In the genomic region with DNA sequence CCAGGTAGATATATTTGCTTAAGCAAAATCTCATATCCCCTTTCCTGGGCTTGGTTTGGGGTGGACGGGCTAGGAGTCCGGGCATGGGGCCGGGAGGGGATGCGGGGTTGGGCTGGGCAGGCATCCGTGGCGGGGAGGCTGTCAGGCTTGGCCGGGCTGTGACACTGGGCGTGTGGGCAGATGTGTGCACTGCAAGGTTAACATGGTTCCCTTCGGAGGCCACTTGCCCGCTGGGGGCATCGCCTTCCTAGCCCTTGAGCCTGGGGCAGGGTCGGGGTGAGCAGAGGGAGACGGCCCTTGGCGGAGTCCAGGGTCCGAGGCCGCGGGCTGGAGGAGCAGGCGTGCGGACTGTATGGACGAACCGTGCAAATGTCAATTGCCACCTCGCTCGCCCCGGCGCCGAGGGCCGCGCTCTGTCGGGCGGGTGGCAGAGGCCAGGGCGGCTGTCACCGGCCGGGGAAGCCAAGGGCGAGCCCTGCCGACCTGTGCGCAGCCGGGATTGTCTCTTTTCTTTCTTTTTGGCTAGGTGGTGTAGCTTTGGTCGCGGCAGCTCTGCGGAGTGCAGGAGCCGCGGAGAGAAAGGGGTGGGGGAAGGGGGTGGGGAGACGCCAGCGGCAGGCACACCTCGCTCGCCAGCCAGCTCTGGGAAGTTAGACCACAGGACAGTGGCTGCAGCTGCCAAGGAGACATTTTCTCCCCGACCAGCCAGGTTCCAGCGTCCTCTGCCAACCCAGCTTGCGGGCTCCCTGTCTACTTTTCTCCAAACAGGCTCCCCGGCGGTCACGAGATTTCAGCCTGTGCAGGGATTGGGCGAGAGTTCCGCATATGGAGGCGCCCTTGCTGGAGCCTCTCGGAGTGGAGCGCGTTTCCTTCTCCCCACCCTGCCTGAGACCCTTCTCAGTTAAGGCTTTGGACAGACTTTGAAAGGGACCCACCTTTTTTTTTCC, we compare ENCODE assay signal across 8 cellular contexts. TPM values are rescaled to one million over a fixed set of nuclear protein-coding genes. Genes with fewer than 3 reads are reported as not detected.
DNase-seq lines count a peak whose midpoint lies in the region; ATAC-seq and TF ChIP-seq lines count a peak whose summit lies in the region.

No MANE protein-coding gene starts in this region.

- TF ChIP-seq RAD21 in liver (IDR thresholded peaks at IDR 0.05) = no peak

- peak overlapping the region; percentile 92 for H3K4me3 Mint-ChIP-seq in dendritic cell treated with granulocyte-macrophage colony-stimulating factor and Interleukin-4, amounts not matched to agents 40 ng/mL and 50 ng/mL, for 4 days

- H3K9me3 ChIP-seq in liver (ENCODE audit: control insufficient read depth in 4 of 4, low read length in 3 of 4) = no peaks in the 10 kb centered on the region

- H3K27ac Mint-ChIP-seq in dendritic cell treated with granulocyte-macrophage colony-stimulating factor and Interleukin-4, amounts not matched to agents 40 ng/mL and 50 ng/mL, for 4 days = peak overlapping the region; percentile 99

- H3K27me3 Mint-ChIP-seq in dendritic cell treated with granulocyte-macrophage colony-stimulating factor and Interleukin-4, amounts not matched to agents 40 ng/mL and 50 ng/mL, for 4 days = no peaks in the 10 kb centered on the region

- WGBS in liver = under 1% methylated on average over 58 of the region's 58 CpGs

- peak overlapping the region; percentile 75 to 96 (median 81) for H3K4me3 ChIP-seq in liver (ENCODE audit: low read depth in 1 of 3, low read length in 3 of 3)

- H3K4me1 ChIP-seq in liver (ENCODE audit: control insufficient read depth in 4 of 4, insufficient read depth in 4 of 4, low read length in 3 of 4) = peaks cover 2 to 24% (median 15%) of the 10 kb centered on the region in 4 donors

- TF ChIP-seq CTCF in liver (IDR thresholded peaks at IDR 0.05; ENCODE audit: low read depth, low read length, missing input control) = no peak

- no peaks in the 10 kb centered on the region for H3K9me3 Mint-ChIP-seq in dendritic cell treated with granulocyte-macrophage colony-stimulating factor and Interleukin-4, amounts not matched to agents 40 ng/mL and 50 ng/mL, for 4 days

- H3K27ac ChIP-seq in liver (ENCODE audit: low read depth in 1 of 2, low read length in 2 of 2) = peak overlapping the region; percentile 28 to 99

- DNase-seq in Ammon's horn (ENCODE audit: low spot score) (peak; percentile 90), NCI-H526 treated with DMSO at 0.1 percent for 48 hours (lab: John Stamatoyannopoulos, UW) (peak; percentile 60)
- peak; percentile 57 for DNase-seq in activated CD4-positive, alpha-beta T cell treated with anti-CD3 and anti-CD28 coated beads, Interleukin-2, amount 50 U/mL, for 1 hour
- DNase-seq in stimulated activated CD4-positive, alpha-beta T cell treated with anti-CD3 and anti-CD28 coated beads, Interleukin-4, amount 100 ng/mL, for 1 hour = peak; percentile 62

- peaks cover 46% of the 10 kb centered on the region for H3K36me3 Mint-ChIP-seq in dendritic cell treated with granulocyte-macrophage colony-stimulating factor and Interleukin-4, amounts not matched to agents 40 ng/mL and 50 ng/mL, for 4 days (ENCODE audit: low read depth)

- ATAC-seq in GM19025 (IDR thresholded peaks at IDR 0.05; ENCODE audit: low read depth, unreplicated experiment) = peak; percentile 26
- peak; percentile 41 for ATAC-seq in HG03342 (IDR thresholded peaks at IDR 0.05; ENCODE audit: unreplicated experiment)

- intact Hi-C loops in dendritic cell treated with granulocyte-macrophage colony-stimulating factor and Interleukin-4, amounts not matched to agents 40 ng/mL and 50 ng/mL, for 4 days (cut with micrococcal nuclease) = no loop called here

- peaks cover 26% of the 10 kb centered on the region for H3K4me1 Mint-ChIP-seq in dendritic cell treated with granulocyte-macrophage colony-stimulating factor and Interleukin-4, amounts not matched to agents 40 ng/mL and 50 ng/mL, for 4 days (ENCODE audit: low read depth)

- H3K9ac ChIP-seq in liver (ENCODE audit: low read depth in 1 of 2, low read length in 2 of 2) = peak overlapping the region; percentile 53 to 69

- H3K27me3 ChIP-seq in liver (ENCODE audit: control insufficient read depth in 4 of 4, insufficient read depth in 4 of 4, low read length in 3 of 4) = no peaks in the 10 kb centered on the region

- H3K36me3 ChIP-seq in liver (ENCODE audit: control insufficient read depth in 4 of 4, insufficient read depth in 3 of 4, low read depth in 1 of 4, low read length in 3 of 4) = no peaks in the 10 kb centered on the region

TF ChIP-seq in liver, 16 proteins besides CTCF, POLR2A, EP300 and RAD21:
- TF ChIP-seq TAF1 (conservative IDR thresholded peaks at IDR 0.05) (peak; percentile 38), RXRA (IDR thresholded peaks at IDR 0.05) (no peak), EGR1 (IDR thresholded peaks at IDR 0.05; ENCODE audit: low read depth in 2 of 2) (no peak), ZBTB33 (IDR thresholded peaks at IDR 0.05) (no peak), SP1 (IDR thresholded peaks at IDR 0.05) (peak; percentile 16), FOXA2 (IDR thresholded peaks at IDR 0.05) (no peak), FOXA1 (IDR thresholded peaks at IDR 0.05) (peak; percentile 16), MAX (IDR thresholded peaks at IDR 0.05) (no peak), YY1 (IDR thresholded peaks at IDR 0.05) (peak; percentile 87), GABPA (IDR thresholded peaks at IDR 0.05 in 1 of 2, conservative IDR thresholded peaks at IDR 0.05 in 1 of 2) (no peak), ATF3 (IDR thresholded peaks at IDR 0.05) (no peak), HNF4A (conservative IDR thresholded peaks at IDR 0.05) (peak in 1 of 2 donors; percentile 43)
- TF ChIP-seq, protein P1, sequence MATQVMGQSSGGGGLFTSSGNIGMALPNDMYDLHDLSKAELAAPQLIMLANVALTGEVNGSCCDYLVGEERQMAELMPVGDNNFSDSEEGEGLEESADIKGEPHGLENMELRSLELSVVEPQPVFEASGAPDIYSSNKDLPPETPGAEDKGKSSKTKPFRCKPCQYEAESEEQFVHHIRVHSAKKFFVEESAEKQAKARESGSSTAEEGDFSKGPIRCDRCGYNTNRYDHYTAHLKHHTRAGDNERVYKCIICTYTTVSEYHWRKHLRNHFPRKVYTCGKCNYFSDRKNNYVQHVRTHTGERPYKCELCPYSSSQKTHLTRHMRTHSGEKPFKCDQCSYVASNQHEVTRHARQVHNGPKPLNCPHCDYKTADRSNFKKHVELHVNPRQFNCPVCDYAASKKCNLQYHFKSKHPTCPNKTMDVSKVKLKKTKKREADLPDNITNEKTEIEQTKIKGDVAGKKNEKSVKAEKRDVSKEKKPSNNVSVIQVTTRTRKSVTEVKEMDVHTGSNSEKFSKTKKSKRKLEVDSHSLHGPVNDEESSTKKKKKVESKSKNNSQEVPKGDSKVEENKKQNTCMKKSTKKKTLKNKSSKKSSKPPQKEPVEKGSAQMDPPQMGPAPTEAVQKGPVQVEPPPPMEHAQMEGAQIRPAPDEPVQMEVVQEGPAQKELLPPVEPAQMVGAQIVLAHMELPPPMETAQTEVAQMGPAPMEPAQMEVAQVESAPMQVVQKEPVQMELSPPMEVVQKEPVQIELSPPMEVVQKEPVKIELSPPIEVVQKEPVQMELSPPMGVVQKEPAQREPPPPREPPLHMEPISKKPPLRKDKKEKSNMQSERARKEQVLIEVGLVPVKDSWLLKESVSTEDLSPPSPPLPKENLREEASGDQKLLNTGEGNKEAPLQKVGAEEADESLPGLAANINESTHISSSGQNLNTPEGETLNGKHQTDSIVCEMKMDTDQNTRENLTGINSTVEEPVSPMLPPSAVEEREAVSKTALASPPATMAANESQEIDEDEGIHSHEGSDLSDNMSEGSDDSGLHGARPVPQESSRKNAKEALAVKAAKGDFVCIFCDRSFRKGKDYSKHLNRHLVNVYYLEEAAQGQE (IDR thresholded peaks at IDR 0.05) = peak; percentile 30

RNA-seq across cellular contexts. Expression of gene RCOR3, which starts 1.3 kb away (rescaled TPM):
- 10 to 100 TPM; 15.0 to 20.2 TPM for total RNA-seq in liver
- polyA plus RNA-seq in liver = 10 to 100 TPM in 1 of 2 donors, 1 to 10 TPM in 1; 7.8 to 11.8 TPM

Comparison
In these comparisons a context has a peak if more than half of its experiments do, and no peak if none do; other contexts are left out.
1. Peak in every context shown above with its lines: DNase-seq, ATAC-seq, H3K4me3 ChIP-seq and H3K27ac ChIP-seq.